In genomic region chr12:124443929-124444712, GRCh38 we compare ENCODE assay signal across 18 cellular contexts.
DNase-seq lines count a peak whose midpoint lies in the region; ATAC-seq, FAIRE-seq and TF ChIP-seq lines count a peak whose summit lies in the region.
"Had no signal": no experiment of that assay in that cellular context is flagged by ENCODE, and none has a peak within 500 bp of the region (broad histone marks: within the 10 kb centered on the region; RNA-seq: fewer than 3 reads in every experiment).

No MANE protein-coding gene starts in this region.

- peaks cover 3% of the 10 kb centered on the region for H3K4me1 Mint-ChIP-seq in CD14-positive monocyte
- H3K4me1 Mint-ChIP-seq in WTC11 = peaks cover 17% of the 10 kb centered on the region

- H3K4me1 ChIP-seq in A549 (no peaks in the 10 kb centered on the region; the same call in 2 of the 3 replicates), lower lobe of right lung (peaks cover 28% of the 10 kb centered on the region)

- no peak overlapping the region for H3K4me3 ChIP-seq in A549
- H3K4me3 ChIP-seq in lower lobe of right lung = no peak overlapping the region
- H3K4me3 ChIP-seq: cardiac muscle cell, gastroesophageal sphincter, ovary, thoracic aorta had no signal

- H3K4me3 Mint-ChIP-seq in CD14-positive monocyte (no peak overlapping the region), WTC11 (no peak overlapping the region)

- H3K9me3 Mint-ChIP-seq in CD14-positive monocyte (no peaks in the 10 kb centered on the region), WTC11 (no peaks in the 10 kb centered on the region)

- no peak overlapping the region for H3K4me2 ChIP-seq in A549

- TF ChIP-seq CTCF in A549 (IDR thresholded peaks at IDR 0.05) (no peak), CD14-positive monocyte (IDR thresholded peaks at IDR 0.05) (no peak), WTC11 (IDR thresholded peaks at IDR 0.05) (no peak), lower lobe of right lung (IDR thresholded peaks at IDR 0.05) (no peak)

- no peaks in the 10 kb centered on the region for H3K27me3 Mint-ChIP-seq in CD14-positive monocyte (ENCODE audit: low read depth in 3 of 3)
- H3K27me3 Mint-ChIP-seq in WTC11 (ENCODE audit: low read depth) = no peaks in the 10 kb centered on the region

- H3K36me3 ChIP-seq in lower lobe of right lung = peaks cover 85% of the 10 kb centered on the region
- H3K36me3 ChIP-seq: ovary had no signal

- H3K27ac ChIP-seq in A549 = no peak overlapping the region
- no peak overlapping the region for H3K27ac ChIP-seq in lower lobe of right lung
- H3K27ac ChIP-seq: C4-2B, cardiac muscle cell, ovary, thoracic aorta had no signal

- intact Hi-C loops in CD14-positive monocyte (cut with micrococcal nuclease) = loop anchor here in 1 of 2 donors (5.0 kb wide), 1 partner anchor 38 kb away; no protein-coding TSS in a partner anchor
- intact Hi-C loops in lower lobe of right lung (cut with DNase I) = no loop called here

- no peak for ATAC-seq in A549
- ATAC-seq in WTC11 = no peak
- ATAC-seq in lower lobe of right lung = peak; percentile 26 to 54
- ATAC-seq in GM19452 (IDR thresholded peaks at IDR 0.05; ENCODE audit: unreplicated experiment) = no peak
- ATAC-seq in HG02588 (IDR thresholded peaks at IDR 0.05; ENCODE audit: unreplicated experiment) = no peak
- ATAC-seq in GM19467 (IDR thresholded peaks at IDR 0.05; ENCODE audit: unreplicated experiment) = no peak
- ATAC-seq: gastroesophageal sphincter had no signal

- POLR2A ChIA-PET in A549 (lab: Yijun Ruan, JAX) (no interaction called here), WTC11 (lab: Charles Lee) (interaction anchor here (1.1 kb wide), 1 partner anchor 122 kb away, joined by 3 read pairs; no protein-coding TSS in a partner anchor)

- peak overlapping the region in 4 of 7 donors; percentile 6 to 77 (median 31) for H3K27ac Mint-ChIP-seq in CD14-positive monocyte
- H3K27ac Mint-ChIP-seq in WTC11 = peak overlapping the region; percentile 78

- no peak for FAIRE-seq in A549 (lab: Jason Lieb, UNC)
- FAIRE-seq: endometrium, HTR-8/SVneo had no signal

- no peak for DNase-seq in A549 (ENCODE audit: low read depth in 1 of 2, low spot score in 1 of 2)
- DNase-seq in CD14-positive monocyte (ENCODE audit: low spot score) = no peak
- DNase-seq in WTC11 (ENCODE audit: low spot score) = no peak
- peak; percentile 14 for DNase-seq in lower lobe of right lung
- no peak for DNase-seq in NCI-H82 (lab: John Stamatoyannopoulos, UW)
- DNase-seq: activated CD4-positive, alpha-beta T cell treated with anti-CD3 and anti-CD28 coated beads, Interleukin-2, amount 50 U/mL, for 48 hours; activated gamma-delta T cell; ovary; SHP77 treated with DMSO at 0.1 percent for 48 hours had no signal

- no peaks in the 10 kb centered on the region for H3K9me3 ChIP-seq in A549
- H3K9me3 ChIP-seq in lower lobe of right lung = no peaks in the 10 kb centered on the region
- H3K9me3 ChIP-seq: gastroesophageal sphincter, ovary, thoracic aorta had no signal

- 82% methylated on average over 9 of the region's 9 CpGs for WGBS in A549 (ENCODE audit: missing lambda C conversion rate)

- CTCF ChIA-PET in A549 (lab: Yijun Ruan, JAX) = interaction anchor here (0.6 to 1.4 kb wide), 6 partner anchors 35 to 346 kb away, joined by 3 to 5 read pairs (median 3); no protein-coding TSS in a partner anchor
- CTCF ChIA-PET in WTC11 (lab: Charles Lee) = no interaction called here

- no peak for TF ChIP-seq EP300 in A549 (IDR thresholded peaks at IDR 0.05)

- H3K27me3 ChIP-seq in lower lobe of right lung (ENCODE audit: low read depth) = no peaks in the 10 kb centered on the region
- H3K27me3 ChIP-seq: cardiac muscle cell, gastroesophageal sphincter, ovary had no signal

- peaks cover 75 to 77% of the 10 kb centered on the region in 2 donors for H3K36me3 Mint-ChIP-seq in CD14-positive monocyte
- peaks cover 26% of the 10 kb centered on the region for H3K36me3 Mint-ChIP-seq in WTC11

- no peak for TF ChIP-seq POLR2A in A549 (IDR thresholded peaks at IDR 0.05; ENCODE audit: low read length)

- TF ChIP-seq RAD21 in A549 (conservative IDR thresholded peaks at IDR 0.05 in 1 of 2, IDR thresholded peaks at IDR 0.05 in 1 of 2) = no peak

TF ChIP-seq in A549, 52 proteins besides CTCF, POLR2A, EP300 and RAD21:
- TF ChIP-seq PBX3 (IDR thresholded peaks at IDR 0.05) = no peak
- TF ChIP-seq ZFP36 (IDR thresholded peaks at IDR 0.05; ENCODE audit: borderline replicate concordance, partially characterized antibody) = peak; percentile 79

TF ChIP-seq in WTC11, 78 proteins besides CTCF, POLR2A, EP300 and RAD21:
- TF ChIP-seq PRDM15 (CRISPR knock-in tag; IDR thresholded peaks at IDR 0.05) (no peak), ATF2 (CRISPR knock-in tag; IDR thresholded peaks at IDR 0.05; ENCODE audit: borderline replicate concordance, low read depth) (no peak), ZNF396 (CRISPR knock-in tag; IDR thresholded peaks at IDR 0.05; ENCODE audit: borderline replicate concordance) (no peak)

Comparison
In these comparisons a context has a peak if more than half of its experiments do, and no peak if none do; other contexts are left out.
1. ATAC-seq: peak in lower lobe of right lung (2 of 2); none in A549 (0 of 2), WTC11 (single experiment), GM19452 (single experiment), HG02588 (single experiment) and GM19467 (single experiment).